In genomic region chr14:73059326-73059725, GRCh38 we compare ENCODE assay signal across 9 cellular contexts. TPM values are rescaled to one million over a fixed set of nuclear protein-coding genes. Genes with fewer than 3 reads are reported as not detected.
DNase-seq lines count a peak whose midpoint lies in the region; ATAC-seq, FAIRE-seq and TF ChIP-seq lines count a peak whose summit lies in the region.
"Had no signal": no experiment of that assay in that cellular context is flagged by ENCODE, and none has a peak within 500 bp of the region (broad histone marks: within the 10 kb centered on the region; RNA-seq: fewer than 3 reads in every experiment).

No MANE protein-coding gene starts in this region.

- H3K4me3 ChIP-seq in A673 (ENCODE audit: low read depth, low read length, poor library complexity, severe bottlenecking) (peak overlapping the region; percentile 65), HCT116 (replicated peaks in 1 of 2; ENCODE audit: low read depth in 1 of 2, low read length in 2 of 2) (peak overlapping the region; percentile 80 to 98), astrocyte (ENCODE audit: insufficient read depth, low read depth, low read length) (peak overlapping the region; percentile 93), HepG2 (replicated peaks in 1 of 3; ENCODE audit: insufficient read depth in 1 of 3, low read depth in 2 of 3, low read length in 3 of 3) (peak overlapping the region; percentile 79 to 95 (median 93))

- TF ChIP-seq POLR2A in HCT116 (IDR thresholded peaks at IDR 0.05; ENCODE audit: borderline replicate concordance, extremely low read depth, insufficient read depth, insufficient read length) (no peak), HepG2 (IDR thresholded peaks at IDR 0.05; ENCODE audit: insufficient read depth in 1 of 2, low read depth in 2 of 2, low read length in 2 of 2) (no peak)

- WGBS in HepG2 (ENCODE audit: low lambda C conversion rate): 0% methylated on average over 9 of the region's 9 CpGs

- H3K27ac Mint-ChIP-seq in astrocyte (ENCODE audit: unreplicated experiment): no peak overlapping the region

- H3K36me3 ChIP-seq in A673 (ENCODE audit: insufficient read depth, low read length, poor library complexity, severe bottlenecking): peaks cover 24% of the 10 kb centered on the region
- peaks cover 0 to 3% of the 10 kb centered on the region in 2 experiments; a peak in 1 of 4 replicates for H3K36me3 ChIP-seq in HCT116 (ENCODE audit: control insufficient read depth in 1 of 2, insufficient read depth in 2 of 2, low read length in 2 of 2)
- peaks cover 6% of the 10 kb centered on the region for H3K36me3 ChIP-seq in astrocyte (ENCODE audit: insufficient read depth, low read length)
- H3K36me3 ChIP-seq in HepG2 (replicated peaks in 1 of 2; ENCODE audit: control insufficient read depth in 1 of 2, insufficient read depth in 2 of 2, low read length in 2 of 2): peaks cover 0 to 19% of the 10 kb centered on the region in 2 experiments; a peak in 3 of 5 replicates

- no peaks in the 10 kb centered on the region for H3K27me3 Mint-ChIP-seq in astrocyte (ENCODE audit: low read depth, unreplicated experiment)
- H3K27me3 Mint-ChIP-seq: central memory CD8-positive, alpha-beta T cell had no signal

- H3K4me1 Mint-ChIP-seq in astrocyte (ENCODE audit: low read depth, unreplicated experiment): peaks cover 15% of the 10 kb centered on the region

- CTCF ChIA-PET in A673 (lab: Charles Lee) (no interaction called here), HCT116 (lab: Charles Lee) (no interaction called here), HepG2 (lab: Yijun Ruan, JAX; ENCODE audit: low intra/inter-chr PET ratio, low total read pairs) (no interaction called here)

- H3K9ac ChIP-seq in HCT116 (ENCODE audit: low read length) (peak overlapping the region; percentile 90), astrocyte (ENCODE audit: low read length) (peak overlapping the region; percentile 97), HepG2 (ENCODE audit: insufficient read depth, low read depth, low read length) (peak overlapping the region; percentile 96)

- no peaks in the 10 kb centered on the region for H3K27me3 ChIP-seq in A673 (replicated peaks; ENCODE audit: insufficient read depth, low read depth, low read length, poor library complexity)
- no peaks in the 10 kb centered on the region for H3K27me3 ChIP-seq in HCT116 (ENCODE audit: insufficient read depth, low read length)
- H3K27me3 ChIP-seq in astrocyte (ENCODE audit: insufficient read depth, low read length): no peaks in the 10 kb centered on the region
- H3K27me3 ChIP-seq in HepG2 (ENCODE audit: control insufficient read depth in 1 of 2, insufficient read depth in 2 of 2, low read length in 2 of 2): no peaks in the 10 kb centered on the region; a peak in 1 of 5 replicates

- FAIRE-seq in astrocyte (lab: Jason Lieb, UNC): no peak
- FAIRE-seq in HepG2 (lab: Jason Lieb, UNC): no peak

- TF ChIP-seq EP300 in HepG2 (IDR thresholded peaks at IDR 0.05; ENCODE audit: low read depth in 2 of 2, low read length in 2 of 2): no peak
- TF ChIP-seq EP300 in HepG2 (CRISPR knock-in tag; IDR thresholded peaks at IDR 0.05; ENCODE audit: borderline replicate concordance): no peak

- in situ Hi-C loops in HepG2 (cut with HindIII; ENCODE audit: extremely low pct_ligation_motif_present, low pct_unique_long_range_greater_than_20kb): no loop called here

- intact Hi-C loops in A673 (cut with micrococcal nuclease; ENCODE audit: unreplicated experiment): loop anchor here (2.0 kb wide), 1 partner anchor 31 kb away; no protein-coding TSS in a partner anchor
- intact Hi-C loops in HCT116 (cut with micrococcal nuclease): no loop called here
- intact Hi-C loops in HepG2 (cut with micrococcal nuclease; ENCODE audit: unreplicated experiment): loop anchor here (5.0 kb wide), 1 partner anchor 78 kb away; the partner anchor contains the start of gene PSEN1

- H3K9me3 ChIP-seq in A673 (ENCODE audit: low read depth, low read length, poor library complexity, severe bottlenecking) (no peaks in the 10 kb centered on the region), HCT116 (ENCODE audit: control insufficient read depth in 1 of 2, insufficient read depth in 1 of 2, low read depth in 1 of 2, low read length in 2 of 2) (no peaks in the 10 kb centered on the region), astrocyte (ENCODE audit: insufficient read depth, low read depth, low read length) (no peaks in the 10 kb centered on the region), HepG2 (ENCODE audit: low read length) (no peaks in the 10 kb centered on the region)

- no peak for ATAC-seq in HCT116
- ATAC-seq in HepG2: no peak
- no peak for ATAC-seq in GM19035 (IDR thresholded peaks at IDR 0.05; ENCODE audit: unreplicated experiment)
- ATAC-seq in GM21367 (IDR thresholded peaks at IDR 0.05; ENCODE audit: unreplicated experiment): no peak

- H3K79me2 ChIP-seq in HCT116 (ENCODE audit: insufficient read depth, low read length) (peaks cover 69% of the 10 kb centered on the region), astrocyte (ENCODE audit: insufficient read depth, low read length) (peaks cover 57% of the 10 kb centered on the region), HepG2 (ENCODE audit: insufficient read depth, low read length) (peaks cover 54% of the 10 kb centered on the region)

- RAD21 ChIA-PET in HCT116 (lab: Charles Lee; ENCODE audit: low non-redundant PET in 1 of 2, low total read pairs in 2 of 2, uncharacterized antibody in 2 of 2, unreplicated experiment in 2 of 2): no interaction called here

- H4K20me1 ChIP-seq in HCT116 (ENCODE audit: insufficient read depth) (peaks cover 28% of the 10 kb centered on the region; the same call in 1 of the 2 replicates), astrocyte (ENCODE audit: insufficient read depth, low read length) (peaks cover 55% of the 10 kb centered on the region), HepG2 (ENCODE audit: insufficient read depth, low read length) (peaks cover 35% of the 10 kb centered on the region)

- no peak for TF ChIP-seq RAD21 in HCT116 (IDR thresholded peaks at IDR 0.05; ENCODE audit: low read depth)
- no peak for TF ChIP-seq RAD21 in HepG2 (CRISPR knock-in tag; IDR thresholded peaks at IDR 0.05)

- no TSS peak for BruUV-seq in A673 (replicated peaks; lab: Mats Ljungman, UMichigan)
- no TSS peak for BruUV-seq in HCT116 (replicated peaks; lab: Mats Ljungman, UMichigan)
- no TSS peak for BruUV-seq in HepG2 (replicated peaks; lab: Mats Ljungman, UMichigan)

- H3K9me2 ChIP-seq in HCT116 (ENCODE audit: insufficient read depth): no peaks in the 10 kb centered on the region

- H3K36me3 Mint-ChIP-seq in astrocyte (ENCODE audit: low read depth, unreplicated experiment): peaks cover 4% of the 10 kb centered on the region

- H3K4me2 ChIP-seq in HCT116 (ENCODE audit: low read length) (peak overlapping the region; percentile 73), astrocyte (ENCODE audit: low read length) (peak overlapping the region; percentile 84), HepG2 (ENCODE audit: low read depth, low read length) (peak overlapping the region; percentile 60)

- no peak overlapping the region for H3K4me3 Mint-ChIP-seq in astrocyte (ENCODE audit: unreplicated experiment)
- H3K4me3 Mint-ChIP-seq: central memory CD8-positive, alpha-beta T cell had no signal

- no peaks in the 10 kb centered on the region for H3K9me3 Mint-ChIP-seq in astrocyte (ENCODE audit: unreplicated experiment)
- H3K9me3 Mint-ChIP-seq: central memory CD8-positive, alpha-beta T cell had no signal

- peak; percentile 27 for DNase-seq in A673 (ENCODE audit: low spot score)
- no peak for DNase-seq in HCT116 (ENCODE audit: low read depth, low spot score)
- DNase-seq in astrocyte (ENCODE audit: low read depth): peak; percentile 19
- peak; percentile 10 for DNase-seq in HepG2 (ENCODE audit: low spot score)
- no peak for DNase-seq in SK-N-DZ (ENCODE audit: low spot score)
- no peak for DNase-seq in SKM-1 (lab: John Stamatoyannopoulos, UW; ENCODE audit: unreplicated experiment)

- POLR2A ChIA-PET in A673 (lab: Charles Lee; ENCODE audit: low non-redundant PET): interaction anchor here (0.6 kb wide), 2 partner anchors 22 to 152 kb away, joined by 4 to 6 read pairs; no protein-coding TSS in a partner anchor
- POLR2A ChIA-PET in HCT116 (lab: Charles Lee): interaction anchor here (1.1 to 2.2 kb wide), 7 partner anchors 9 to 97 kb away, joined by 3 to 11 read pairs (median 6); partner anchors contain the start of gene ZFYVE1
- POLR2A ChIA-PET in HepG2 (lab: Yijun Ruan, JAX): interaction anchor here (0.9 to 2.4 kb wide), 13 partner anchors 7 to 403 kb away, joined by 3 to 38 read pairs (median 4); partner anchors contain the start of genes NUMB, PSEN1 and ZFYVE1

- peak overlapping the region; percentile 93 for H3K27ac ChIP-seq in A673 (ENCODE audit: low read depth, low read length, poor library complexity, severe bottlenecking)
- H3K27ac ChIP-seq in HCT116 (ENCODE audit: low read depth, low read length): peak overlapping the region; percentile 84
- H3K27ac ChIP-seq in astrocyte (ENCODE audit: low read depth, low read length): peak overlapping the region; percentile 95
- peak overlapping the region; percentile 99 for H3K27ac ChIP-seq in HepG2 (ENCODE audit: extremely low read length, insufficient read depth, low read length)

- TF ChIP-seq CTCF in A673 (conservative IDR thresholded peaks at IDR 0.05; ENCODE audit: low read depth, low read length) (no peak), HCT116 (IDR thresholded peaks at IDR 0.05 in 2 of 3, conservative IDR thresholded peaks at IDR 0.05 in 1 of 3; ENCODE audit: borderline replicate concordance in 1 of 3, insufficient read depth in 1 of 3, low read depth in 2 of 3, low read length in 2 of 3) (no peak), astrocyte (IDR thresholded peaks at IDR 0.05; ENCODE audit: insufficient read depth, low read depth, low read length) (no peak), HepG2 (CRISPR knock-in tag; IDR thresholded peaks at IDR 0.05) (no peak)

- H3K4me1 ChIP-seq in A673 (ENCODE audit: insufficient read depth, low read length, poor library complexity, severe bottlenecking) (peaks cover 9% of the 10 kb centered on the region), HCT116 (ENCODE audit: control insufficient read depth in 1 of 2, insufficient read depth in 2 of 2, low read length in 2 of 2) (peaks cover 7 to 17% of the 10 kb centered on the region in 2 experiments), astrocyte (ENCODE audit: insufficient read depth, low read length) (peaks cover 7% of the 10 kb centered on the region), HepG2 (ENCODE audit: insufficient read depth, low read length) (peaks cover 31% of the 10 kb centered on the region)

- H2AFZ ChIP-seq in HCT116 (ENCODE audit: low read depth, low read length, poor library complexity, severe bottlenecking) (no peak overlapping the region), astrocyte (ENCODE audit: low read depth, low read length) (no peak overlapping the region), HepG2 (ENCODE audit: low read length) (no peak overlapping the region)

RNA-seq across cellular contexts. Expression of gene RBM25, which starts 1.0 kb away (rescaled TPM):
- total RNA-seq in A673 (2021): 112 and 123 TPM in 2 replicates
- total RNA-seq in HCT116 (2021; ENCODE audit: unreplicated experiment): 80.1 TPM
- 36.0 and 42.0 TPM in 2 replicates for polyA plus RNA-seq in HCT116 (2012)
- total RNA-seq in astrocyte: 91.2 and 101 TPM in 2 replicates
- 52.0 and 65.9 TPM in 2 replicates for total RNA-seq in HepG2 (2016; rRNA removed; fragmentation: Illumina TruSeq; extraction: Trizol)
- 5.3 and 6.4 TPM in 2 replicates for total RNA-seq in HepG2 (2016; cell fraction: cytosol; rRNA removed; fragmentation: Illumina TruSeq; extraction: Trizol; ENCODE audit: low read depth)
- 42.3 and 65.8 TPM in 2 replicates for total RNA-seq in HepG2 (2016; cell fraction: insoluble cytoplasmic fraction; rRNA removed; fragmentation: Illumina TruSeq; extraction: Trizol)
- 9.0 and 11.3 TPM in 2 replicates for total RNA-seq in HepG2 (2016; cell fraction: membrane; rRNA removed; fragmentation: Illumina TruSeq; extraction: Trizol)
- 105 and 115 TPM in 2 replicates for total RNA-seq in HepG2 (2016; cell fraction: nucleus; rRNA removed; fragmentation: Illumina TruSeq; extraction: Trizol)
- 34.1 and 39.4 TPM in 2 replicates for polyA plus RNA-seq in HepG2 (2011; rRNA removed)
- 5.0 and 6.1 TPM in 2 replicates for polyA plus RNA-seq in HepG2 (2011; cell fraction: cytosol; rRNA removed)
- 95.4 and 160 TPM in 2 replicates for polyA plus RNA-seq in HepG2 (2011; cell fraction: nucleus; rRNA removed)
- polyA plus RNA-seq in HepG2 (2012): 64.2 and 68.8 TPM in 2 replicates
- polyA plus RNA-seq in HepG2 (2016; cell fraction: cytosol; fragmentation: Illumina TruSeq; extraction: Trizol; ENCODE audit: low read depth): 1.1 and 1.4 TPM in 2 replicates
- 65.5 and 68.1 TPM in 2 replicates for polyA plus RNA-seq in HepG2 (2016; cell fraction: insoluble cytoplasmic fraction; fragmentation: Illumina TruSeq; extraction: Trizol; ENCODE audit: low read depth)
- polyA plus RNA-seq in HepG2 (2016; cell fraction: membrane; fragmentation: Illumina TruSeq; extraction: Trizol; ENCODE audit: low read depth): 4.0 and 4.2 TPM in 2 replicates
- polyA plus RNA-seq in HepG2 (2016; cell fraction: nucleus; fragmentation: Illumina TruSeq; extraction: Trizol; ENCODE audit: insufficient read depth, low read depth): 201 and 204 TPM in 2 replicates
- polyA minus RNA-seq in HepG2 (2011; rRNA and poly(A)+ RNA removed; ENCODE audit: low replicate concordance): 30.8 and 41.0 TPM in 2 replicates
- polyA minus RNA-seq in HepG2 (2011; cell fraction: cytosol; rRNA and poly(A)+ RNA removed): 10.6 and 11.1 TPM in 2 replicates
- 177 and 245 TPM in 2 replicates for polyA minus RNA-seq in HepG2 (2011; cell fraction: nucleus; rRNA and poly(A)+ RNA removed)
- 24.1 and 30.3 TPM in 2 replicates for polyA plus RNA-seq in SK-N-DZ (2014; cell fraction: cytosol; rRNA removed)
- polyA plus RNA-seq in SK-N-DZ (2014; cell fraction: nucleus; rRNA removed): 192 and 316 TPM in 2 replicates

RNA-seq across cellular contexts. Expression of gene ZFYVE1, which starts 32.4 kb away (rescaled TPM):
- total RNA-seq in A673 (2021): 7.8 and 8.5 TPM in 2 replicates
- 7.7 TPM for total RNA-seq in HCT116 (2021; ENCODE audit: unreplicated experiment)
- 7.9 and 11.6 TPM in 2 replicates for polyA plus RNA-seq in HCT116 (2012)
- 31.4 and 34.3 TPM in 2 replicates for total RNA-seq in astrocyte
- 2.6 and 2.8 TPM in 2 replicates for total RNA-seq in HepG2 (2016; rRNA removed; fragmentation: Illumina TruSeq; extraction: Trizol)
- 0.61 and 0.62 TPM in 2 replicates for total RNA-seq in HepG2 (2016; cell fraction: cytosol; rRNA removed; fragmentation: Illumina TruSeq; extraction: Trizol; ENCODE audit: low read depth)
- total RNA-seq in HepG2 (2016; cell fraction: insoluble cytoplasmic fraction; rRNA removed; fragmentation: Illumina TruSeq; extraction: Trizol): 2.6 and 2.8 TPM in 2 replicates
- total RNA-seq in HepG2 (2016; cell fraction: membrane; rRNA removed; fragmentation: Illumina TruSeq; extraction: Trizol): 1.2 and 1.4 TPM in 2 replicates
- total RNA-seq in HepG2 (2016; cell fraction: nucleus; rRNA removed; fragmentation: Illumina TruSeq; extraction: Trizol): 4.6 and 4.8 TPM in 2 replicates
- 5.3 and 6.9 TPM in 2 replicates for polyA plus RNA-seq in HepG2 (2011; rRNA removed)
- polyA plus RNA-seq in HepG2 (2011; cell fraction: cytosol; rRNA removed): 4.5 and 5.2 TPM in 2 replicates
- polyA plus RNA-seq in HepG2 (2011; cell fraction: nucleus; rRNA removed): 15.0 and 17.4 TPM in 2 replicates
- 4.2 and 5.0 TPM in 2 replicates for polyA plus RNA-seq in HepG2 (2012)
- 0.15 and 0.18 TPM in 2 replicates for polyA plus RNA-seq in HepG2 (2016; cell fraction: cytosol; fragmentation: Illumina TruSeq; extraction: Trizol; ENCODE audit: low read depth)
- polyA plus RNA-seq in HepG2 (2016; cell fraction: insoluble cytoplasmic fraction; fragmentation: Illumina TruSeq; extraction: Trizol; ENCODE audit: low read depth): 2.5 and 3.2 TPM in 2 replicates
- polyA plus RNA-seq in HepG2 (2016; cell fraction: membrane; fragmentation: Illumina TruSeq; extraction: Trizol; ENCODE audit: low read depth): 0.39 and 0.42 TPM in 2 replicates
- 5.1 and 5.4 TPM in 2 replicates for polyA plus RNA-seq in HepG2 (2016; cell fraction: nucleus; fragmentation: Illumina TruSeq; extraction: Trizol; ENCODE audit: insufficient read depth, low read depth)
- polyA minus RNA-seq in HepG2 (2011; rRNA and poly(A)+ RNA removed; ENCODE audit: low replicate concordance): 8.5 and 13.2 TPM in 2 replicates
- polyA minus RNA-seq in HepG2 (2011; cell fraction: cytosol; rRNA and poly(A)+ RNA removed): 3.7 and 4.6 TPM in 2 replicates
- polyA minus RNA-seq in HepG2 (2011; cell fraction: nucleus; rRNA and poly(A)+ RNA removed): 14.8 and 17.7 TPM in 2 replicates
- polyA plus RNA-seq in SK-N-DZ (2014; cell fraction: cytosol; rRNA removed): 4.2 and 5.0 TPM in 2 replicates
- polyA plus RNA-seq in SK-N-DZ (2014; cell fraction: nucleus; rRNA removed): 2.8 and 3.7 TPM in 2 replicates

Comparison
In these comparisons a context has a peak if more than half of its experiments do, and no peak if none do; other contexts are left out.
1. DNase-seq: peak in A673 (single experiment), astrocyte (single experiment) and HepG2 (single experiment); none in HCT116 (single experiment), SK-N-DZ (single experiment) and SKM-1 (single experiment).
2. Peak in every context shown above with its lines, with median percentiles within 50 percentile points of each other: H3K27ac ChIP-seq, H3K4me3 ChIP-seq, H3K4me2 ChIP-seq and H3K9ac ChIP-seq.